Comparison of ENCODE assay signal across 8 cellular contexts in the genomic region with DNA sequence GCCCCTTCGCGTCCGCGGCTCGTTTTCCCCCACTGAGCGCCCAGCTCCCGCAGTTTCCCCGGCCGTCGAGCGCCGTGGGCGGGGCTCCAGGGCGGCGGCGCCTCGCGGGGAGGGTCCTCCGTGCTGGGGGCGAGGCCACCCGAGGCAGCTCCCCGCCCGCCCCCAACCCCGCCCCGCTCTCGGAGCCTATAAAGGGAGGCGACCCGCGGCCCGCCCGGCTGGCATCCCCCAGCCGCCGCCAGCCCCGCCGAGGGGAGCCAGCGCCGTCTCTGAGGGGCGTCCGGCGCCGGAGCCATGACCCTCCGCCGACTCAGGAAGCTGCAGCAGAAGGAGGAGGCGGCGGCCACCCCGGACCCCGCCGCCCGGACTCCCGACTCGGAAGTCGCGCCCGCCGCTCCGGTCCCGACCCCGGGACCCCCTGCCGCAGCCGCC. TPM values are rescaled to one million over a fixed set of nuclear protein-coding genes. Genes with fewer than 3 reads are reported as not detected.
A peak's percentile ranks its signal among the peaks of the same experiment; 100 is the strongest.
DNase-seq lines count a peak whose midpoint lies in the region; ATAC-seq and TF ChIP-seq lines count a peak whose summit lies in the region.

Gene TAMALIN, plus strand, starts transcription at position 221 of the 432 bp plus-strand sequence. Its CDS starts 74 bp downstream, at position 295.

- peak within 1 kb of the TSS; percentile 82 for H3K9ac ChIP-seq in mesendoderm (ENCODE audit: low read length)

- peaks cover 53% of the 10 kb centered on the region for H3K4me1 Mint-ChIP-seq in CD14-positive monocyte
- H3K4me1 Mint-ChIP-seq in activated CD4-positive, alpha-beta memory T cell treated with anti-CD3 and anti-CD28 coated beads for 36 hours (ENCODE audit: low read depth), result peaks cover 14% of the 10 kb centered on the region

- peaks cover 27 to 34% of the 10 kb centered on the region in 2 donors for H3K36me3 Mint-ChIP-seq in CD14-positive monocyte
- peaks cover 8% of the 10 kb centered on the region for H3K36me3 Mint-ChIP-seq in activated CD4-positive, alpha-beta memory T cell treated with anti-CD3 and anti-CD28 coated beads for 36 hours

- no peaks in the 10 kb centered on the region for H3K9me3 ChIP-seq in MG63

- CTCF ChIA-PET in activated CD4-positive, alpha-beta memory T cell treated with anti-CD3 and anti-CD28 coated beads for 36 hours (lab: Charles Lee), result interaction anchor here (1.0 to 8.8 kb wide), 7 partner anchors 14 to 186 kb away, joined by 3 to 168 read pairs (median 5); no protein-coding TSS in a partner anchor

- WGBS in mesendoderm (ENCODE audit: extremely low coverage, insufficient coverage, low lambda C conversion rate), result no CpG with 5 or more reads among the region's 60 CpGs

- H4K5ac ChIP-seq in mesendoderm (ENCODE audit: low read length), result no peak within 1 kb of the TSS

- intact Hi-C loops in CD14-positive monocyte (cut with micrococcal nuclease), result no loop called here
- intact Hi-C loops in activated CD4-positive, alpha-beta memory T cell treated with anti-CD3 and anti-CD28 coated beads for 36 hours (cut with micrococcal nuclease), result loop anchor here (1.0 kb wide), 2 partner anchors 17 to 45 kb away; partner anchors contain the start of gene NR4A1

- no peak for TF ChIP-seq CTCF in CD14-positive monocyte (IDR thresholded peaks at IDR 0.05)

- POLR2A ChIA-PET in activated CD4-positive, alpha-beta memory T cell treated with anti-CD3 and anti-CD28 coated beads for 36 hours (lab: Charles Lee), result interaction anchor here (0.9 to 2.9 kb wide), 6 partner anchors 13 to 63 kb away, joined by 3 to 28 read pairs (median 4); partner anchors contain the start of genes ATG101 and NR4A1

- no peak within 1 kb of the TSS for H3K4ac ChIP-seq in mesendoderm (ENCODE audit: low read depth, low read length)

- peak within 1 kb of the TSS; percentile 91 for H3K56ac ChIP-seq in mesendoderm (ENCODE audit: low read length)

- peak within 1 kb of the TSS; percentile 94 to 95 for H3K4me3 Mint-ChIP-seq in CD14-positive monocyte
- H3K4me3 Mint-ChIP-seq in activated CD4-positive, alpha-beta memory T cell treated with anti-CD3 and anti-CD28 coated beads for 36 hours, result peak within 1 kb of the TSS; percentile 83

- H2BK15ac ChIP-seq in mesendoderm (replicated peaks; ENCODE audit: low read depth), result no peak within 1 kb of the TSS

- ATAC-seq in HG02642 (IDR thresholded peaks at IDR 0.05; ENCODE audit: poor library complexity, unreplicated experiment) (no peak), HG03469 (IDR thresholded peaks at IDR 0.05; ENCODE audit: unreplicated experiment) (no peak)

- peaks cover 30 to 51% (median 49%) of the 10 kb centered on the region in 3 donors for H3K27me3 Mint-ChIP-seq in CD14-positive monocyte (ENCODE audit: low read depth in 3 of 3)
- H3K27me3 Mint-ChIP-seq in activated CD4-positive, alpha-beta memory T cell treated with anti-CD3 and anti-CD28 coated beads for 36 hours, result peaks cover 2% of the 10 kb centered on the region

- DNase-seq in CD14-positive monocyte (ENCODE audit: low spot score) (peak; percentile 76), MG63 (peak; percentile 36), mesendoderm (peak; percentile 57)
- peak; percentile 82 for DNase-seq in activated CD4-positive, alpha-beta memory T cell treated with anti-CD3 and anti-CD28 coated beads for 36 hours
- peak; percentile 86 for DNase-seq in effector CD8-positive, alpha-beta T cell (lab: John Stamatoyannopoulos, UW)
- peak; percentile 50 for DNase-seq in stimulated activated CD8-positive, alpha-beta memory T cell treated with anti-CD3 and anti-CD28 coated beads, Interleukin-15, amount 100 ng/mL, for 24 hours (ENCODE audit: low read depth)

- no peak within 1 kb of the TSS for H4K8ac ChIP-seq in mesendoderm (ENCODE audit: low read depth, low read length)

- H3K4me3 ChIP-seq in MG63, result peak within 1 kb of the TSS; percentile 19; the same call in 1 of the 2 replicates
- H3K4me3 ChIP-seq in mesendoderm (ENCODE audit: low read length), result peak within 1 kb of the TSS; percentile 51

- H3K27me3 ChIP-seq in MG63 (no peaks in the 10 kb centered on the region; the same call in none of the 2 replicates), mesendoderm (ENCODE audit: insufficient read depth, low read length, poor library complexity) (no peaks in the 10 kb centered on the region)

- H3K27ac ChIP-seq in mesendoderm (ENCODE audit: low read depth, low read length), result no peak within 1 kb of the TSS

- H3K4me2 ChIP-seq in mesendoderm (ENCODE audit: low read length), result peak within 1 kb of the TSS; percentile 92

- H3K4me1 ChIP-seq in mesendoderm (ENCODE audit: control insufficient read depth, low read depth, low read length), result peaks cover 2% of the 10 kb centered on the region

- H2AK5ac ChIP-seq in mesendoderm (ENCODE audit: low read length), result no peak within 1 kb of the TSS

- H3K79me2 ChIP-seq in mesendoderm (ENCODE audit: control insufficient read depth, insufficient read depth, low read length), result no peaks in the 10 kb centered on the region

- no peaks in the 10 kb centered on the region for H3K79me1 ChIP-seq in mesendoderm (ENCODE audit: low read length)

- no peak within 1 kb of the TSS for H2BK5ac ChIP-seq in mesendoderm (ENCODE audit: low read length)

- peak within 1 kb of the TSS; percentile 70 to 95 (median 92) for H3K27ac Mint-ChIP-seq in CD14-positive monocyte
- H3K27ac Mint-ChIP-seq in activated CD4-positive, alpha-beta memory T cell treated with anti-CD3 and anti-CD28 coated beads for 36 hours, result peak within 1 kb of the TSS; percentile 40

- no peaks in the 10 kb centered on the region for H3K36me3 ChIP-seq in MG63
- no peaks in the 10 kb centered on the region for H3K36me3 ChIP-seq in mesendoderm (ENCODE audit: control insufficient read depth, insufficient read depth, low read length)

- H3K18ac ChIP-seq in mesendoderm (ENCODE audit: low read length), result peak within 1 kb of the TSS; percentile 35

- no peak within 1 kb of the TSS for H2BK120ac ChIP-seq in mesendoderm (ENCODE audit: low read depth, low read length)

- H3K9me3 Mint-ChIP-seq in CD14-positive monocyte, result peaks cover 0 to 16% (median 8%) of the 10 kb centered on the region in 7 donors
- no peaks in the 10 kb centered on the region for H3K9me3 Mint-ChIP-seq in activated CD4-positive, alpha-beta memory T cell treated with anti-CD3 and anti-CD28 coated beads for 36 hours

- H3K23ac ChIP-seq in mesendoderm (ENCODE audit: low read length), result peak within 1 kb of the TSS; percentile 81

RNA-seq across cellular contexts. Expression of gene TAMALIN, which starts in this region (rescaled TPM):
- 1 to 10 TPM in 1 of 2 donors, under 1 TPM in 1; 0.63 to 1.6 TPM for polyA plus RNA-seq in CD14-positive monocyte
- 1.4 and 2.0 TPM in 2 replicates for total RNA-seq in MG63 (2014; rRNA removed; shearing (Covaris generic); ENCODE audit: low replicate concordance)
- total RNA-seq in activated CD4-positive, alpha-beta memory T cell treated with anti-CD3 and anti-CD28 coated beads for 36 hours, result 10 to 100 TPM; 15.1 to 18.7 TPM
- polyA plus RNA-seq in mesendoderm (2013, experiment 1 of 2), result 0.95 TPM
- 0.91 TPM for polyA plus RNA-seq in mesendoderm (2013, experiment 2 of 2)

Comparison
In these comparisons a context has a peak if more than half of its experiments do, and no peak if none do; other contexts are left out.
1. DNase-seq: peak in every context shown above with its lines; median percentile 86 in effector CD8-positive, alpha-beta T cell; 82 in activated CD4-positive, alpha-beta memory T cell treated with anti-CD3 and anti-CD28 coated beads for 36 hours; 76 in CD14-positive monocyte; 57 in mesendoderm; 50 in stimulated activated CD8-positive, alpha-beta memory T cell treated with anti-CD3 and anti-CD28 coated beads, Interleukin-15, amount 100 ng/mL, for 24 hours; 36 in MG63.